In genomic region chr4:155241225-155241624, GRCh38 we compare ENCODE assay signal across 31 cellular contexts. TPM values are rescaled to one million over a fixed set of nuclear protein-coding genes. Genes with fewer than 3 reads are reported as not detected.
"Had no signal": no experiment of that assay in that cellular context is flagged by ENCODE, and none has a peak within 500 bp of the region (broad histone marks: within the 10 kb centered on the region; RNA-seq: fewer than 3 reads in every experiment).

No MANE protein-coding gene starts in this region.

- FAIRE-seq: astrocyte, TTC549 had no signal

- H3K36me3 ChIP-seq: brain microvascular endothelial cell, breast epithelium had no signal

- H3K27ac ChIP-seq: body of pancreas, brain microvascular endothelial cell, breast epithelium, VCaP had no signal

- DNase-seq: activated B cell treated with CpG ODN at 0.5 μM for 24 hours; activated CD4-positive, alpha-beta memory T cell treated with anti-CD3 and anti-CD28 coated beads, Interleukin-2, amount 10 ng/mL, durations not matched to agents 7 days and 5 days; activated CD4-positive, alpha-beta T cell treated with anti-CD3 and anti-CD28 coated beads for 48 hours; activated CD4-positive, alpha-beta T cell treated with anti-CD3 and anti-CD28 coated beads, Interleukin-2, amount 10 ng/mL, durations not matched to agents 7 days and 5 days; activated CD4-positive, alpha-beta T cell treated with anti-CD3 and anti-CD28 coated beads, Interleukin-2, amount 50 U/mL, for 48 hours; activated CD4-positive, CD25-positive, alpha-beta regulatory T cell treated with anti-CD3 and anti-CD28 coated beads, Interleukin-2, amount 50 U/mL, for 72 hours; activated CD8-positive, alpha-beta memory T cell treated with anti-CD3 and anti-CD28 coated beads for 24 hours; activated CD8-positive, alpha-beta memory T cell treated with anti-CD3 and anti-CD28 coated beads, Interleukin-2, amount 10 ng/mL, durations not matched to agents 7 days and 5 days; activated CD8-positive, alpha-beta memory T cell treated with anti-CD3 and anti-CD28 coated beads, Interleukin-2, amount 50 U/mL, for 48 hours; activated CD8-positive, alpha-beta T cell treated with anti-CD3 and anti-CD28 coated beads, Interleukin-2, amount 10 ng/mL, durations not matched to agents 7 days and 5 days; activated effector memory CD4-positive, alpha-beta T cell treated with Interleukin-2 at 50 U/mL for 16 hours; activated gamma-delta T cell; activated naive CD4-positive, alpha-beta T cell treated with anti-CD3 and anti-CD28 coated beads, Interleukin-2, amount 10 ng/mL, durations not matched to agents 7 days and 5 days; activated naive CD4-positive, alpha-beta T cell treated with Interleukin-2 at 50 U/mL for 16 hours; activated naive CD8-positive, alpha-beta T cell treated with anti-CD3 and anti-CD28 coated beads, Interleukin-2, amount 10 ng/mL, durations not matched to agents 7 days and 5 days; activated naive CD8-positive, alpha-beta T cell treated with anti-CD3 and anti-CD28 coated beads, Interleukin-2, amount 50 U/mL, for 24 hours; activated T-cell treated with anti-CD3 and anti-CD28 coated beads, Interleukin-2, amount 50 U/mL, for 24 hours; activated T-cell treated with anti-CD3 and anti-CD28 coated beads, Interleukin-2, amount 50 U/mL, for 48 hours; amygdala; aorta; body of pancreas; brain microvascular endothelial cell; central memory CD4-positive, alpha-beta T cell; T-helper 2 cell; T-helper 9 cell had no signal

- H3K9me3 ChIP-seq: body of pancreas, breast epithelium had no signal

- ATAC-seq: activated CD8-positive, alpha-beta memory T cell treated with anti-CD3 and anti-CD28 coated beads, Interleukin-2, amount 10 ng/mL, durations not matched to agents 7 days and 5 days; activated CD8-positive, alpha-beta T cell treated with anti-CD3 and anti-CD28 coated beads, Interleukin-2, amount 10 ng/mL, durations not matched to agents 7 days and 5 days; activated naive CD8-positive, alpha-beta T cell treated with anti-CD3 and anti-CD28 coated beads, Interleukin-2, amount 50 U/mL, for 24 hours; body of pancreas had no signal

- H3K27me3 ChIP-seq: body of pancreas, brain microvascular endothelial cell, breast epithelium had no signal

- H3K4me3 ChIP-seq: body of pancreas, breast epithelium had no signal

- H3K4me1 ChIP-seq: body of pancreas, breast epithelium had no signal

RNA-seq across cellular contexts. Expression of gene NPY2R, which starts 32.8 kb away (rescaled TPM):
- total RNA-seq: activated B cell treated with CpG ODN at 0.5 μM for 24 hours; activated CD4-positive, alpha-beta memory T cell treated with anti-CD3 and anti-CD28 coated beads, Interleukin-2, amount 10 ng/mL, durations not matched to agents 7 days and 5 days; activated CD4-positive, alpha-beta T cell treated with anti-CD3 and anti-CD28 coated beads, Interleukin-2, amount 10 ng/mL, durations not matched to agents 7 days and 5 days; activated CD8-positive, alpha-beta memory T cell treated with anti-CD3 and anti-CD28 coated beads, Interleukin-2, amount 10 ng/mL, durations not matched to agents 7 days and 5 days; activated CD8-positive, alpha-beta T cell treated with anti-CD3 and anti-CD28 coated beads, Interleukin-2, amount 10 ng/mL, durations not matched to agents 7 days and 5 days; activated naive CD8-positive, alpha-beta T cell treated with anti-CD3 and anti-CD28 coated beads, Interleukin-2, amount 10 ng/mL, durations not matched to agents 7 days and 5 days; activated T-helper 2 cell treated with anti-CD3 and anti-CD28 coated beads, Interferon-gamma antibody, Interleukin-2, Interleukin-4, amounts not matched to agents 10 μg/mL and 5 μg/mL and 100 μg/mL, durations not matched to agents 14 hours and 24 hours and 36 hours; cardiac septum had no signal
